7 cellular contexts compared by ENCODE assay signal in the genomic region with DNA sequence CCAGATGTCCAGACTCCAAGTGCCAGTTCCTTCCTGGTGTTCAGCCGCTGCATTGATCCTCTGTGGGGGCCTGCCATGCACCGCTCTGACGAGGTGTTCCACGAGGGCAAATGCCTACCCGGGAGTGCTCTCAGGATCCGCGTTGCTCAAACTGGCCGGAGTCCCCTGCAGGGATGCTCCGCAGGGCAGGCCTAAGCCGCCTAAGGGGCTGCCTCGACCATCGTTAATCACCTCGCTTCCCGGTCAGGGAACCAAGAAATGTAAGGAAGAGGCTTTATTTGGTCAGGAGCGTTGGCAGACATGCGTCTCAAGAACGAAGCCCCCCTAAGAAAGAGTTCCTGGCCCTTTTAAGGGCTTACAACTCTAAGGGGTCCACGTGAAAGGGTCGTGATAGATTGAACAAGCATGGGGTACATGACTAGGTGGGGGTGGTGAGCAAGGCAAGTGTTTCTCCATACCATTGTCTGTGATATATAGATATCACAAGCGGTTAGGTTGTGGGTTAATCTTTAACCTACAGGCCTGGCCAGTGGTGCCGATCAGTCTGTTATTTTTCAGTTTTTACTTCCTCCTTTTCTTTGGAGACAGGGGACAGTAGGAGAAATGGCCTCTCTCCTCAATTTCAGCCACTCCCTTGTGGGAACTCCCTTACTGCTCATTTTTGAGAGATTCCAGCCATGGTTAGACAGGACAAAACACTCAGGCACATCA. TPM values are rescaled to one million over a fixed set of nuclear protein-coding genes. Genes with fewer than 3 reads are reported as not detected.
A peak's percentile ranks its signal among the peaks of the same experiment; 100 is the strongest.
DNase-seq lines count a peak whose midpoint lies in the region; ATAC-seq, FAIRE-seq and TF ChIP-seq lines count a peak whose summit lies in the region.
"Not testable (repeated sequence)": the region's sequence is repeated elsewhere in the genome, so short reads cannot be mapped to it uniquely, and the experiment has no call there.

No MANE protein-coding gene starts in this region.

- intact Hi-C loops in colonic mucosa (cut with DNase I); left colon (cut with DNase I, micrococcal nuclease); pancreas (cut with DNase I): not testable (repeated sequence)

- 70 to 74% methylated on average over 21 of the region's 21 CpGs for WGBS in pancreas, 2 donors

- H3K4me2 ChIP-seq in OCI-LY3 (ENCODE audit: low read length) = peak overlapping the region; percentile 30; the same call in 1 of the 2 replicates

- DNase-seq in Caki2 (ENCODE audit: low read depth) (peak; percentile 65), HT-29 (ENCODE audit: low spot score) (peak; percentile 68), UCSD-AML1 (lab: John Stamatoyannopoulos, UW; ENCODE audit: unreplicated experiment) (peak; percentile 50), colonic mucosa (peak; percentile 52), left colon (peak in 1 of 2 donors; percentile 20), pancreas (peak in 2 of 6 donors; percentile 34 to 42)

- not testable (repeated sequence) for H3K36me3 ChIP-seq in OCI-LY3 (replicated peaks; ENCODE audit: low read depth, low read length); colonic mucosa; pancreas

- H3K27ac ChIP-seq in OCI-LY3 (ENCODE audit: low read length) = not testable (repeated sequence)
- H3K27ac ChIP-seq in colonic mucosa (peak overlapping the region; percentile 70), pancreas (peak overlapping the region; percentile 42 to 78 (median 60))

- H3K4me3 ChIP-seq in OCI-LY3 (ENCODE audit: low read length); colonic mucosa; pancreas: not testable (repeated sequence)

- not testable (repeated sequence) for H3K27me3 ChIP-seq in OCI-LY3 (ENCODE audit: low read depth, low read length); colonic mucosa; pancreas

- not testable (repeated sequence) for H3K79me2 ChIP-seq in OCI-LY3 (ENCODE audit: low read length)

- not testable (repeated sequence) for TF ChIP-seq CTCF in OCI-LY3 (IDR thresholded peaks at IDR 0.05; ENCODE audit: low read depth, low read length); colonic mucosa (IDR thresholded peaks at IDR 0.05); pancreas (IDR thresholded peaks at IDR 0.05)

- ATAC-seq in left colon = peak; percentile 84
- peak; percentile 64 to 80 (median 72) for ATAC-seq in pancreas

- in situ Hi-C loops in Caki2 (cut with HindIII; ENCODE audit: low pct_unique_long_range_greater_than_20kb, low sequenced_read_pairs) = not testable (repeated sequence)

- peaks cover 11% of the 10 kb centered on the region for H3K4me1 ChIP-seq in OCI-LY3 (ENCODE audit: low read length)
- not testable (repeated sequence) for H3K4me1 ChIP-seq in colonic mucosa, pancreas

- H2AFZ ChIP-seq in OCI-LY3 (ENCODE audit: low read depth, low read length) = not testable (repeated sequence)

- not testable (repeated sequence) for H4K20me1 ChIP-seq in OCI-LY3 (ENCODE audit: insufficient read depth, low read length)

- FAIRE-seq in pancreas (lab: Jason Lieb, UNC) = not testable (repeated sequence)

- H3K9ac ChIP-seq in OCI-LY3 (ENCODE audit: low read length); colonic mucosa (ENCODE audit: low read depth in 2 of 2, low read length in 2 of 2): not testable (repeated sequence)

- not testable (repeated sequence) for H3K9me3 ChIP-seq in OCI-LY3 (ENCODE audit: insufficient read depth, low read length); colonic mucosa; pancreas

RNA-seq across cellular contexts. Expression of a gene that starts 14.0 kb away (rescaled TPM):
- 1.7 and 7.6 TPM in 2 replicates for total RNA-seq in Caki2 (2014; rRNA removed; shearing (Covaris generic); ENCODE audit: low replicate concordance)
- total RNA-seq in HT-29 (2014; rRNA removed; shearing (Covaris generic)) = 12.6 and 13.6 TPM in 2 replicates
- total RNA-seq in colonic mucosa (10 to 100 TPM in 1 of 2 donors, 1 to 10 TPM in 1; 4.3 to 14.7 TPM), left colon (10 to 100 TPM; 13.9 to 15.7 TPM), pancreas (10 to 100 TPM in 1 of 6 donors, 1 to 10 TPM in 5; 6.8 to 12.7 (median 8.3) TPM)
- 10 to 100 TPM; 12.8 to 25.7 TPM for polyA plus RNA-seq in pancreas

RNA-seq across cellular contexts. Expression of a gene that starts 23.2 kb away (rescaled TPM):
- 72.9 and 86.3 TPM in 2 replicates for total RNA-seq in Caki2 (2014; rRNA removed; shearing (Covaris generic); ENCODE audit: low replicate concordance)
- total RNA-seq in HT-29 (2014; rRNA removed; shearing (Covaris generic)) = 27.3 and 28.1 TPM in 2 replicates
- 100 to 1,000 TPM; 157 to 227 TPM for total RNA-seq in colonic mucosa
- 100 to 1,000 TPM; 140 to 142 TPM for total RNA-seq in left colon
- total RNA-seq in pancreas = 100 to 1,000 TPM in 4 of 6 donors, 10 to 100 TPM in 2; 36.0 to 125 (median 114) TPM
- polyA plus RNA-seq in pancreas = 100 to 1,000 TPM; 119 to 126 TPM

RNA-seq across cellular contexts. Expression of a gene that starts 25.0 kb away (rescaled TPM):
- 32.6 and 46.4 TPM in 2 replicates for total RNA-seq in Caki2 (2014; rRNA removed; shearing (Covaris generic); ENCODE audit: low replicate concordance)
- total RNA-seq in HT-29 (2014; rRNA removed; shearing (Covaris generic)) = 39.4 and 41.6 TPM in 2 replicates
- total RNA-seq in colonic mucosa = 10 to 100 TPM; 25.0 to 27.6 TPM
- 10 to 100 TPM; 21.7 to 23.8 TPM for total RNA-seq in left colon
- total RNA-seq in pancreas = 10 to 100 TPM in 1 of 6 donors, 1 to 10 TPM in 5; 5.4 to 11.5 (median 7.7) TPM
- polyA plus RNA-seq in pancreas = 10 to 100 TPM in 1 of 2 donors, 1 to 10 TPM in 1; 5.1 to 10.5 TPM

RNA-seq across cellular contexts. Expression of a gene that starts 37.6 kb away (rescaled TPM):
- total RNA-seq in Caki2 (2014; rRNA removed; shearing (Covaris generic); ENCODE audit: low replicate concordance) = 6.1 and 55.0 TPM in 2 replicates
- 19.0 and 22.3 TPM in 2 replicates for total RNA-seq in HT-29 (2014; rRNA removed; shearing (Covaris generic))
- total RNA-seq in colonic mucosa (10 to 100 TPM; 16.7 to 25.5 TPM), left colon (10 to 100 TPM; 11.5 to 15.1 TPM), pancreas (1 to 10 TPM; 4.2 to 7.0 (median 5.6) TPM)
- 1 to 10 TPM; 4.3 to 6.7 TPM for polyA plus RNA-seq in pancreas

RNA-seq across cellular contexts. Expression of a gene that starts 51.4 kb away (rescaled TPM):
- total RNA-seq in Caki2 (2014; rRNA removed; shearing (Covaris generic); ENCODE audit: low replicate concordance) = not detected in 2 replicates
- 0.61 and 1.1 TPM in 2 replicates for total RNA-seq in HT-29 (2014; rRNA removed; shearing (Covaris generic))
- total RNA-seq in colonic mucosa (1 to 10 TPM; 6.4 to 7.4 TPM), left colon (1 to 10 TPM; 4.6 to 6.9 TPM), pancreas (1 to 10 TPM; 2.0 to 9.8 (median 4.2) TPM)
- polyA plus RNA-seq in pancreas = 10 to 100 TPM; 13.4 to 41.7 TPM
